9 cellular contexts compared by ENCODE assay signal in genomic region chr5:97162045-97162444, GRCh38. TPM values are rescaled to one million over a fixed set of nuclear protein-coding genes. Genes with fewer than 3 reads are reported as not detected.
DNase-seq lines count a peak whose midpoint lies in the region; ATAC-seq and TF ChIP-seq lines count a peak whose summit lies in the region.
"Had no signal": no experiment of that assay in that cellular context is flagged by ENCODE, and none has a peak within 500 bp of the region (broad histone marks: within the 10 kb centered on the region; RNA-seq: fewer than 3 reads in every experiment).

No MANE protein-coding gene starts in this region.

- ATAC-seq in CD8-positive, alpha-beta T cell, result peak; percentile 58
- peak; percentile 54 for ATAC-seq in GM19455 (IDR thresholded peaks at IDR 0.05; ENCODE audit: unreplicated experiment)
- peak; percentile 42 for ATAC-seq in left colon
- no peak for ATAC-seq in HG03025 (IDR thresholded peaks at IDR 0.05; ENCODE audit: low FRiP score, unreplicated experiment)

- peak; percentile 93 for TF ChIP-seq CTCF in CD8-positive, alpha-beta T cell (IDR thresholded peaks at IDR 0.05)
- peak; percentile 94 for TF ChIP-seq CTCF in choroid plexus epithelial cell (conservative IDR thresholded peaks at IDR 0.05; ENCODE audit: low read depth, low read length)

- no peak overlapping the region for H3K27ac Mint-ChIP-seq in CD8-positive, alpha-beta T cell

- CTCF ChIA-PET in CD8-positive, alpha-beta T cell (lab: Charles Lee), result interaction anchor here (0.5 to 6.7 kb wide), 59 partner anchors 8 to 1679 kb away, joined by 3 to 123 read pairs (median 4); partner anchors contain the start of genes ERAP1, ERAP2, LIX1 and LNPEP

- no peaks in the 10 kb centered on the region for H3K27me3 ChIP-seq in CD8-positive, alpha-beta T cell (ENCODE audit: insufficient read depth, low read length)

- peaks cover 12% of the 10 kb centered on the region for H3K9me3 Mint-ChIP-seq in CD8-positive, alpha-beta T cell

- no peak overlapping the region for H3K4me3 ChIP-seq in CD8-positive, alpha-beta T cell (ENCODE audit: low read depth, low read length)
- H3K4me3 ChIP-seq in choroid plexus epithelial cell (ENCODE audit: low read depth, low read length), result no peak overlapping the region

- H3K36me3 ChIP-seq in CD8-positive, alpha-beta T cell (ENCODE audit: insufficient read depth, low read length), result peaks cover 33% of the 10 kb centered on the region

- peak in 5 of 7 experiments; percentile 21 to 61 (median 49) for DNase-seq in CD8-positive, alpha-beta T cell
- DNase-seq in NCI-H1436 treated with DMSO at 0.1 percent for 48 hours (lab: John Stamatoyannopoulos, UW) (peak; percentile 15), SW480 (ENCODE audit: low spot score) (peak; percentile 82), choroid plexus epithelial cell (ENCODE audit: low read depth) (peak; percentile 91), left colon (peak in 1 of 2 donors; percentile 58)
- DNase-seq in stimulated activated CD8-positive, alpha-beta memory T cell treated with anti-CD3 and anti-CD28 coated beads, Interleukin-12 subunit alpha, Interleukin-12 subunit beta, amount 100 ng/mL, for 1 hour (ENCODE audit: low read depth), result peak; percentile 24

- POLR2A ChIA-PET in CD8-positive, alpha-beta T cell (lab: Charles Lee), result interaction anchor here (1.0 to 1.4 kb wide), 2 partner anchors 279 to 293 kb away, joined by 3 to 4 read pairs; no protein-coding TSS in a partner anchor

- H3K27me3 Mint-ChIP-seq in CD8-positive, alpha-beta T cell (ENCODE audit: low read depth), result no peaks in the 10 kb centered on the region

- H3K4me1 Mint-ChIP-seq in CD8-positive, alpha-beta T cell (ENCODE audit: low read depth), result peaks cover 10% of the 10 kb centered on the region

- peaks cover 66% of the 10 kb centered on the region for H3K36me3 Mint-ChIP-seq in CD8-positive, alpha-beta T cell

- H3K9me3 ChIP-seq in CD8-positive, alpha-beta T cell (ENCODE audit: low read length), result no peaks in the 10 kb centered on the region

- no peak overlapping the region for H3K4me3 Mint-ChIP-seq in CD8-positive, alpha-beta T cell

- no peak overlapping the region for H3K27ac ChIP-seq in CD8-positive, alpha-beta T cell (ENCODE audit: low read depth, low read length)

- H3K4me1 ChIP-seq in CD8-positive, alpha-beta T cell (ENCODE audit: insufficient read depth, low read length), result no peaks in the 10 kb centered on the region

- intact Hi-C loops in CD8-positive, alpha-beta T cell (cut with DNase I, micrococcal nuclease), result loop anchor here (1.0 to 10.0 kb wide), 9 partner anchors 21 to 817 kb away; partner anchors contain the start of genes LNPEP (in 1 of the 2) and RIOK2 (in 1 of the 2)
- intact Hi-C loops in left colon (cut with DNase I, micrococcal nuclease), result loop anchor here in 1 of 2 donors (5.0 to 10.0 kb wide), 4 partner anchors 157 to 550 kb away; no protein-coding TSS in a partner anchor

RNA-seq across cellular contexts. Expression of gene LIX1, which starts 19.6 kb away (rescaled TPM):
- not detected for total RNA-seq in CD8-positive, alpha-beta T cell
- total RNA-seq in left colon, result under 1 TPM in 1 of 2 donors, not detected in 1; 0.22 TPM
- total RNA-seq: subcutaneous adipose tissue had no signal

RNA-seq across cellular contexts. Expression of gene RIOK2, which starts 21.0 kb away (rescaled TPM):
- total RNA-seq in CD8-positive, alpha-beta T cell, result 10 to 100 TPM; 29.2 to 29.6 TPM
- total RNA-seq in left colon, result 10 to 100 TPM; 16.8 to 22.8 TPM
